In genomic region chr16:29748077-29748759, GRCh38 we compare ENCODE assay signal across 1 cellular context.
TF ChIP-seq lines count a peak whose summit lies in the region.

No MANE protein-coding gene starts in this region.

TF ChIP-seq in H1, 55 proteins besides CTCF, POLR2A, EP300 and RAD21:
- peak; percentile 30; the same call in 1 of the 2 replicates for TF ChIP-seq ATF2 (IDR thresholded peaks at IDR 0.05; ENCODE audit: low read length)
- no peak for TF ChIP-seq RNF2 (IDR thresholded peaks at IDR 0.05; ENCODE audit: borderline replicate concordance, low read depth, low read length, missing control alignments, poor library complexity, severe bottlenecking)
